ENCODE assay signal across 1 cellular context in the genomic region with DNA sequence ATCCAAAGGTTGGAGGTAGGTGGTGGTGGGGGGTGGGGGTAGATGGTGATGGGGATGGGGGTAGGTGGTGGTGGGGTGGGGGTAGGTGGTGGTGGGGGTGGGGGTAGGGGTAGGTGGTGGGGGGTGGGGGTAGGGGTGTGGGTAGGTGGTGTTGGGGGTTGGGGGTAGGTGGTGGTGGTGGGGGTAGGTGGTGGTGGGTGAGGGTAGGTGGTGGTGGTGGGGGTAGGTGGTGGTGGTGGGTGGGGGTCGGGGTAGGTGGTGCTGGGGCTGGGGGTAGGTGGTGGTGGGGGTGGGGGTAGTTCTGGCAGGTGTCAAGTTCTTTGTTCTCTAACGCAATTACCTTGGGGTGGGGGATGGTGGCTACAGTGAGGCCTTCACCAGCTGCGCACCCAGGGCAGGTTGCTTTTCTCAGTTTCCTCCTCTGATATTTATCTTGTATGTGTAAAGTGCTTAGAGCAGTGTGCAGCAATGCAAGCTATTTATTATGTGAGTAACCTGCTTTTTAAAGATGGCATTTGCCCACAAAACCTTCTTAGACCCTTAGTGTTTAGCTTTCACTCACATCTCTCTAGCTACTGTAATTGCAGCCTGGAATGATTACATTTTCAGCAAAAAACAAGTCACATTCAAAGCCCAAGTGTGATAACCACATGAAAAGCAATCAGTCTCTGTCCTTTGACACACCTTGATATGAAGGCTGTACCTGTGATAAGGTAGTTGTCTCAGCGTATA.
TF ChIP-seq lines count a peak whose summit lies in the region.

No MANE protein-coding gene starts in this region.

TF ChIP-seq in neural cell, 6 proteins besides CTCF, POLR2A, EP300 and RAD21 (continued from another document):
- TF ChIP-seq, protein P1, sequence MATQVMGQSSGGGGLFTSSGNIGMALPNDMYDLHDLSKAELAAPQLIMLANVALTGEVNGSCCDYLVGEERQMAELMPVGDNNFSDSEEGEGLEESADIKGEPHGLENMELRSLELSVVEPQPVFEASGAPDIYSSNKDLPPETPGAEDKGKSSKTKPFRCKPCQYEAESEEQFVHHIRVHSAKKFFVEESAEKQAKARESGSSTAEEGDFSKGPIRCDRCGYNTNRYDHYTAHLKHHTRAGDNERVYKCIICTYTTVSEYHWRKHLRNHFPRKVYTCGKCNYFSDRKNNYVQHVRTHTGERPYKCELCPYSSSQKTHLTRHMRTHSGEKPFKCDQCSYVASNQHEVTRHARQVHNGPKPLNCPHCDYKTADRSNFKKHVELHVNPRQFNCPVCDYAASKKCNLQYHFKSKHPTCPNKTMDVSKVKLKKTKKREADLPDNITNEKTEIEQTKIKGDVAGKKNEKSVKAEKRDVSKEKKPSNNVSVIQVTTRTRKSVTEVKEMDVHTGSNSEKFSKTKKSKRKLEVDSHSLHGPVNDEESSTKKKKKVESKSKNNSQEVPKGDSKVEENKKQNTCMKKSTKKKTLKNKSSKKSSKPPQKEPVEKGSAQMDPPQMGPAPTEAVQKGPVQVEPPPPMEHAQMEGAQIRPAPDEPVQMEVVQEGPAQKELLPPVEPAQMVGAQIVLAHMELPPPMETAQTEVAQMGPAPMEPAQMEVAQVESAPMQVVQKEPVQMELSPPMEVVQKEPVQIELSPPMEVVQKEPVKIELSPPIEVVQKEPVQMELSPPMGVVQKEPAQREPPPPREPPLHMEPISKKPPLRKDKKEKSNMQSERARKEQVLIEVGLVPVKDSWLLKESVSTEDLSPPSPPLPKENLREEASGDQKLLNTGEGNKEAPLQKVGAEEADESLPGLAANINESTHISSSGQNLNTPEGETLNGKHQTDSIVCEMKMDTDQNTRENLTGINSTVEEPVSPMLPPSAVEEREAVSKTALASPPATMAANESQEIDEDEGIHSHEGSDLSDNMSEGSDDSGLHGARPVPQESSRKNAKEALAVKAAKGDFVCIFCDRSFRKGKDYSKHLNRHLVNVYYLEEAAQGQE (IDR thresholded peaks at IDR 0.05; ENCODE audit: borderline replicate concordance): no peak
- no peak for TF ChIP-seq SMC3 (conservative IDR thresholded peaks at IDR 0.05; ENCODE audit: poor library complexity)
- TF ChIP-seq TAF1 (IDR thresholded peaks at IDR 0.05; ENCODE audit: low read depth): no peak
